15 cellular contexts compared by ENCODE assay signal in genomic region chr19:1153891-1154730, GRCh38. TPM values are rescaled to one million over a fixed set of nuclear protein-coding genes. Genes with fewer than 3 reads are reported as not detected.
DNase-seq lines count a peak whose midpoint lies in the region; ATAC-seq and TF ChIP-seq lines count a peak whose summit lies in the region.
"Had no signal": no experiment of that assay in that cellular context is flagged by ENCODE, and none has a peak within 500 bp of the region (broad histone marks: within the 10 kb centered on the region; RNA-seq: fewer than 3 reads in every experiment).

No MANE protein-coding gene starts in this region.

- no peak overlapping the region for H3K27ac Mint-ChIP-seq in activated naive CD8-positive, alpha-beta T cell treated with anti-CD3 and anti-CD28 coated beads for 36 hours
- H3K27ac Mint-ChIP-seq: activated T-helper 17 cell treated with anti-CD3 and anti-CD28 coated beads, Interleukin-2, amount 50 U/mL, for 72 hours had no signal

- no peak for TF ChIP-seq POLR2A in gastroesophageal sphincter (IDR thresholded peaks at IDR 0.05)
- TF ChIP-seq POLR2A in prostate gland (IDR thresholded peaks at IDR 0.05) = no peak

- H3K4me1 ChIP-seq in right cardiac atrium (ENCODE audit: control insufficient read depth, insufficient read depth, low read length) (peaks cover 23% of the 10 kb centered on the region), gastroesophageal sphincter (peaks cover 0 to 79% (median 36%) of the 10 kb centered on the region in 3 donors), prostate gland (replicated peaks) (peaks cover 9% of the 10 kb centered on the region)

- peak overlapping the region; percentile 10 for H3K27ac ChIP-seq in right cardiac atrium (ENCODE audit: low read length)
- H3K27ac ChIP-seq in gastroesophageal sphincter = peak overlapping the region in 3 of 4 donors; percentile 84 to 95 (median 86)
- peak overlapping the region; percentile 80 to 84 for H3K27ac ChIP-seq in prostate gland

- H3K9me3 ChIP-seq in right cardiac atrium (ENCODE audit: control insufficient read depth, low read length) = no peaks in the 10 kb centered on the region
- no peaks in the 10 kb centered on the region for H3K9me3 ChIP-seq in gastroesophageal sphincter
- no peaks in the 10 kb centered on the region for H3K9me3 ChIP-seq in prostate gland
- H3K9me3 ChIP-seq: mucosa of descending colon had no signal

- H3K36me3 Mint-ChIP-seq in activated naive CD8-positive, alpha-beta T cell treated with anti-CD3 and anti-CD28 coated beads for 36 hours = peaks cover 2% of the 10 kb centered on the region

- H3K27me3 ChIP-seq in right cardiac atrium (ENCODE audit: control insufficient read depth, insufficient read depth) (no peaks in the 10 kb centered on the region), gastroesophageal sphincter (no peaks in the 10 kb centered on the region), prostate gland (replicated peaks; ENCODE audit: insufficient read depth) (no peaks in the 10 kb centered on the region)

- no peaks in the 10 kb centered on the region for H3K4me1 Mint-ChIP-seq in activated naive CD8-positive, alpha-beta T cell treated with anti-CD3 and anti-CD28 coated beads for 36 hours
- H3K4me1 Mint-ChIP-seq: activated T-helper 17 cell treated with anti-CD3 and anti-CD28 coated beads, Interleukin-2, amount 50 U/mL, for 72 hours had no signal

- H3K4me3 Mint-ChIP-seq in activated naive CD8-positive, alpha-beta T cell treated with anti-CD3 and anti-CD28 coated beads for 36 hours = no peak overlapping the region
- H3K4me3 Mint-ChIP-seq: activated T-helper 17 cell treated with anti-CD3 and anti-CD28 coated beads, Interleukin-2, amount 50 U/mL, for 72 hours had no signal

- intact Hi-C loops in right cardiac atrium (cut with DNase I) = no loop called here
- intact Hi-C loops in left cardiac atrium (cut with DNase I) = no loop called here
- intact Hi-C loops in prostate gland (cut with DNase I) = no loop called here

- 92% methylated on average over 58 of the region's 58 CpGs for WGBS in right cardiac atrium
- WGBS in gastroesophageal sphincter (ENCODE audit: low coverage in 1 of 2), 2 donors = 93% methylated on average over 8 of the region's 58 CpGs; no CpG with 5 or more reads in 1 of the 2 donors
- 91% methylated on average over 50 of the region's 58 CpGs for WGBS in prostate gland

- no peak for TF ChIP-seq EP300 in gastroesophageal sphincter (IDR thresholded peaks at IDR 0.05)

- H3K27me3 Mint-ChIP-seq in activated naive CD8-positive, alpha-beta T cell treated with anti-CD3 and anti-CD28 coated beads for 36 hours = no peaks in the 10 kb centered on the region
- H3K27me3 Mint-ChIP-seq: activated T-helper 17 cell treated with anti-CD3 and anti-CD28 coated beads, Interleukin-2, amount 50 U/mL, for 72 hours had no signal

- no peaks in the 10 kb centered on the region for H3K9me3 Mint-ChIP-seq in activated naive CD8-positive, alpha-beta T cell treated with anti-CD3 and anti-CD28 coated beads for 36 hours
- H3K9me3 Mint-ChIP-seq: activated T-helper 17 cell treated with anti-CD3 and anti-CD28 coated beads, Interleukin-2, amount 50 U/mL, for 72 hours had no signal

- no peak for ATAC-seq in right cardiac atrium
- ATAC-seq in left cardiac atrium = no peak
- ATAC-seq in gastroesophageal sphincter = no peak
- no peak for ATAC-seq in HG03135 (IDR thresholded peaks at IDR 0.05; ENCODE audit: unreplicated experiment)
- ATAC-seq in HG03521 (IDR thresholded peaks at IDR 0.05; ENCODE audit: unreplicated experiment) = no peak
- ATAC-seq: activated CD4-positive, CD25-positive, alpha-beta regulatory T cell treated with anti-CD3 and anti-CD28 coated beads, Interleukin-2, amount 50 U/mL, for 24 hours; activated T-helper 17 cell treated with anti-CD3 and anti-CD28 coated beads, Interleukin-2, amount 50 U/mL, for 72 hours had no signal

- no peak overlapping the region for H3K4me3 ChIP-seq in right cardiac atrium (ENCODE audit: low read length)
- peak overlapping the region in 1 of 2 donors; percentile 32 for H3K4me3 ChIP-seq in gastroesophageal sphincter
- H3K4me3 ChIP-seq in prostate gland = no peak overlapping the region
- H3K4me3 ChIP-seq: mucosa of descending colon had no signal

- DNase-seq in right cardiac atrium (peak in 1 of 3 donors; percentile 70), left cardiac atrium (no peak), prostate gland (ENCODE audit: low spot score) (no peak), cerebellar nuclear complex (lab: John Stamatoyannopoulos, UW) (no peak)
- DNase-seq in activated naive CD8-positive, alpha-beta T cell treated with anti-CD3 and anti-CD28 coated beads for 36 hours = no peak
- DNase-seq: ACHN, DND-41, NCI-H1048, NCI-H748 treated with DMSO at 0.1 percent for 48 hours had no signal

- TF ChIP-seq CTCF in gastroesophageal sphincter (IDR thresholded peaks at IDR 0.05) = no peak
- TF ChIP-seq CTCF in prostate gland (IDR thresholded peaks at IDR 0.05) = no peak

- H3K36me3 ChIP-seq in gastroesophageal sphincter (peaks cover 0 to 76% of the 10 kb centered on the region in 2 donors), prostate gland (no peaks in the 10 kb centered on the region)

RNA-seq across cellular contexts. Expression of gene SBNO2, which starts 20.0 kb away (rescaled TPM):
- total RNA-seq in right cardiac atrium = 10 to 100 TPM; 18.0 to 44.5 (median 20.5) TPM
- polyA plus RNA-seq in right cardiac atrium = 13.4 TPM
- 10 to 100 TPM; 27.2 to 64.2 TPM for total RNA-seq in left cardiac atrium
- 10 to 100 TPM; 14.9 to 67.2 (median 20.9) TPM for total RNA-seq in gastroesophageal sphincter
- 10 to 100 TPM; 32.5 to 79.9 TPM for total RNA-seq in prostate gland
- total RNA-seq in activated naive CD8-positive, alpha-beta T cell treated with anti-CD3 and anti-CD28 coated beads for 36 hours = 10 to 100 TPM; 50.5 to 51.6 TPM

RNA-seq across cellular contexts. Expression of gene GPX4, which starts 50.3 kb away (rescaled TPM):
- total RNA-seq in right cardiac atrium (100 to 1,000 TPM; 300 to 374 (median 359) TPM), left cardiac atrium (100 to 1,000 TPM; 378 to 432 TPM), gastroesophageal sphincter (100 to 1,000 TPM; 311 to 452 (median 349) TPM), prostate gland (100 to 1,000 TPM; 577 to 627 TPM)
- 713 TPM for polyA plus RNA-seq in right cardiac atrium
- 100 to 1,000 TPM; 225 to 231 TPM for total RNA-seq in activated naive CD8-positive, alpha-beta T cell treated with anti-CD3 and anti-CD28 coated beads for 36 hours

RNA-seq across cellular contexts. Expression of gene STK11, which starts 51.5 kb away (rescaled TPM):
- total RNA-seq in right cardiac atrium (10 to 100 TPM; 56.9 to 62.0 (median 57.7) TPM), left cardiac atrium (10 to 100 TPM; 48.2 to 53.0 TPM), gastroesophageal sphincter (10 to 100 TPM; 56.8 to 80.7 (median 60.9) TPM), prostate gland (100 to 1,000 TPM in 1 of 2 donors, 10 to 100 TPM in 1; 75.1 to 157 TPM)
- 64.5 TPM for polyA plus RNA-seq in right cardiac atrium
- total RNA-seq in activated naive CD8-positive, alpha-beta T cell treated with anti-CD3 and anti-CD28 coated beads for 36 hours = 10 to 100 TPM; 54.7 to 55.8 TPM

RNA-seq across cellular contexts. Expression of gene POLR2E, which starts 58.9 kb away (rescaled TPM):
- total RNA-seq in right cardiac atrium (100 to 1,000 TPM; 110 to 145 (median 131) TPM), left cardiac atrium (100 to 1,000 TPM; 142 to 143 TPM), gastroesophageal sphincter (100 to 1,000 TPM; 117 to 228 (median 150) TPM), prostate gland (100 to 1,000 TPM; 152 to 169 TPM)
- 179 TPM for polyA plus RNA-seq in right cardiac atrium
- 100 to 1,000 TPM; 290 to 291 TPM for total RNA-seq in activated naive CD8-positive, alpha-beta T cell treated with anti-CD3 and anti-CD28 coated beads for 36 hours

Comparison
In these comparisons a context has a peak if more than half of its experiments do, and no peak if none do; other contexts are left out.
1. H3K27ac ChIP-seq: peak in every context shown above with its lines; median percentile 86 in gastroesophageal sphincter; 82 in prostate gland; 10 in right cardiac atrium.